Comparison of ENCODE assay signal across 10 cellular contexts in the genomic region with DNA sequence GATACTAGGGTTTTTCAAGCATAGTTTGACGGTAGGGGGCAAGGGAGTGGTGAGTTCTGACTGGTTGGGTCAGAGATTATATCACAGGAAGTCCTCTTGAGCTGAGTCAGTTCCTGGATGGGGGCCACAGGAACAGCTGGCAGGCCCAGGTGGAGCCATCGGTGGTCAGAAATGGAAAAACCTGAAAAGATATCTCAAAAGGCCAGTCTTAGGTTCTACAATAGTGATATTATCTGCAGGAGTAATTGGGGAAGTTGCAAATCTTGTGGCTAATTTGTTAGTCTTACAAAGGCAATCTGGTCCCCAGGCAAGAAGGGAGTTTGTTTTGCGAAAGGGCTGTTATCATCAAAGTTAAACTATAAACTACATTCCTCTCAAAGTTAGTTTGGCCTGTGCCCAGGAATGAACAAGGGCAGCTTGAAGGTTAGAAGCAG.
DNase-seq lines count a peak whose midpoint lies in the region; ATAC-seq and TF ChIP-seq lines count a peak whose summit lies in the region.
"Had no signal": no experiment of that assay in that cellular context is flagged by ENCODE, and none has a peak within 500 bp of the region (broad histone marks: within the 10 kb centered on the region; RNA-seq: fewer than 3 reads in every experiment).

No MANE protein-coding gene starts in this region.

- no peak overlapping the region for H3K4me3 ChIP-seq in coronary artery
- H3K4me3 ChIP-seq in esophagus muscularis mucosa: no peak overlapping the region

- H3K4me1 Mint-ChIP-seq in neural crest cell: peaks cover 16% of the 10 kb centered on the region

- TF ChIP-seq CTCF in RWPE1 (conservative IDR thresholded peaks at IDR 0.05; ENCODE audit: low read depth) (no peak), neural crest cell (conservative IDR thresholded peaks at IDR 0.05) (no peak), coronary artery (IDR thresholded peaks at IDR 0.05) (no peak), esophagus muscularis mucosa (IDR thresholded peaks at IDR 0.05) (no peak)

- no peaks in the 10 kb centered on the region for H3K27me3 ChIP-seq in esophagus muscularis mucosa

- TF ChIP-seq POLR2A in esophagus muscularis mucosa (IDR thresholded peaks at IDR 0.05; ENCODE audit: low read depth): no peak

- no peak overlapping the region for H3K27ac ChIP-seq in RWPE1
- H3K27ac ChIP-seq in coronary artery: no peak overlapping the region
- no peak overlapping the region for H3K27ac ChIP-seq in esophagus muscularis mucosa (replicated peaks in 1 of 4)

- peaks cover 10% of the 10 kb centered on the region for H3K9me3 Mint-ChIP-seq in neural crest cell

- CTCF ChIA-PET in RWPE1 (lab: Yijun Ruan, JAX): interaction anchor here (0.6 kb wide), 1 partner anchor 18 kb away, joined by 3 read pairs; no protein-coding TSS in a partner anchor

- TF ChIP-seq EP300 in esophagus muscularis mucosa (IDR thresholded peaks at IDR 0.05): no peak

- DNase-seq in RWPE1 (ENCODE audit: low spot score) (peak; percentile 11), neural crest cell (ENCODE audit: low read depth, low spot score) (no peak), coronary artery (ENCODE audit: low spot score) (no peak), SW480 (ENCODE audit: low spot score) (no peak), esophagus muscularis mucosa (ENCODE audit: extremely low spot score) (no peak)
- DNase-seq: activated T-cell treated with anti-CD3 and anti-CD28 coated beads, Interleukin-2, amount 50 U/mL, for 1 hour; midbrain had no signal

- H3K27me3 Mint-ChIP-seq in neural crest cell (ENCODE audit: low read depth): no peaks in the 10 kb centered on the region

- WGBS in esophagus muscularis mucosa: 74% methylated on average over 3 of the region's 3 CpGs

- H3K36me3 ChIP-seq in esophagus muscularis mucosa: no peaks in the 10 kb centered on the region

- peaks cover 0 to 7% (median 0%) of the 10 kb centered on the region in 4 donors for H3K9me3 ChIP-seq in esophagus muscularis mucosa

- POLR2A ChIA-PET in RWPE1 (lab: Yijun Ruan, JAX; ENCODE audit: low non-redundant PET): no interaction called here

- no peaks in the 10 kb centered on the region for H3K4me1 ChIP-seq in esophagus muscularis mucosa

- intact Hi-C loops in esophagus muscularis mucosa (cut with DNase I): no loop called here

- peak overlapping the region; percentile 37 for H3K27ac Mint-ChIP-seq in neural crest cell (ENCODE audit: unreplicated experiment)

- H3K36me3 Mint-ChIP-seq in neural crest cell (ENCODE audit: low read depth): no peaks in the 10 kb centered on the region

- H3K4me3 Mint-ChIP-seq in neural crest cell: no peak overlapping the region

- ATAC-seq in GM18867 (IDR thresholded peaks at IDR 0.05; ENCODE audit: unreplicated experiment) (peak; percentile 66), HG02970 (IDR thresholded peaks at IDR 0.05; ENCODE audit: low FRiP score, unreplicated experiment) (peak; percentile 50), HG03045 (IDR thresholded peaks at IDR 0.05; ENCODE audit: unreplicated experiment) (no peak)
